1 cellular context compared by ENCODE assay signal in genomic region chr7:106814887-106815286, GRCh38.
A peak's percentile ranks its signal among the peaks of the same experiment; 100 is the strongest.
TF ChIP-seq lines count a peak whose summit lies in the region.

No MANE protein-coding gene starts in this region.

TF ChIP-seq in K562, 482 proteins besides CTCF, POLR2A, EP300 and RAD21 (continued from another document and continues in another):
- no peak for TF ChIP-seq MEIS2 (IDR thresholded peaks at IDR 0.05; ENCODE audit: partially characterized antibody)
- no peak for TF ChIP-seq HNRNPH1 (optimal IDR thresholded peaks at IDR 0.05; ENCODE audit: low read depth, low read length)
- TF ChIP-seq, protein P1, sequence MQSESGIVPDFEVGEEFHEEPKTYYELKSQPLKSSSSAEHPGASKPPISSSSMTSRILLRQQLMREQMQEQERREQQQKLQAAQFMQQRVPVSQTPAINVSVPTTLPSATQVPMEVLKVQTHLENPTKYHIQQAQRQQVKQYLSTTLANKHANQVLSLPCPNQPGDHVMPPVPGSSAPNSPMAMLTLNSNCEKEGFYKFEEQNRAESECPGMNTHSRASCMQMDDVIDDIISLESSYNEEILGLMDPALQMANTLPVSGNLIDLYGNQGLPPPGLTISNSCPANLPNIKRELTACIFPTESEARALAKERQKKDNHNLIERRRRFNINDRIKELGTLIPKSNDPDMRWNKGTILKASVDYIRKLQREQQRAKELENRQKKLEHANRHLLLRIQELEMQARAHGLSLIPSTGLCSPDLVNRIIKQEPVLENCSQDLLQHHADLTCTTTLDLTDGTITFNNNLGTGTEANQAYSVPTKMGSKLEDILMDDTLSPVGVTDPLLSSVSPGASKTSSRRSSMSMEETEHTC (IDR thresholded peaks at IDR 0.05), result no peak
- TF ChIP-seq HMG20B (CRISPR knock-in tag; IDR thresholded peaks at IDR 0.05), result no peak
- no peak for TF ChIP-seq MCM7 (IDR thresholded peaks at IDR 0.05)
- TF ChIP-seq ZNF174 (CRISPR knock-in tag; IDR thresholded peaks at IDR 0.05), result no peak
- no peak for TF ChIP-seq KDM4B (IDR thresholded peaks at IDR 0.05; ENCODE audit: borderline replicate concordance in 2 of 2, low read depth in 1 of 2)
- TF ChIP-seq, protein P2, sequence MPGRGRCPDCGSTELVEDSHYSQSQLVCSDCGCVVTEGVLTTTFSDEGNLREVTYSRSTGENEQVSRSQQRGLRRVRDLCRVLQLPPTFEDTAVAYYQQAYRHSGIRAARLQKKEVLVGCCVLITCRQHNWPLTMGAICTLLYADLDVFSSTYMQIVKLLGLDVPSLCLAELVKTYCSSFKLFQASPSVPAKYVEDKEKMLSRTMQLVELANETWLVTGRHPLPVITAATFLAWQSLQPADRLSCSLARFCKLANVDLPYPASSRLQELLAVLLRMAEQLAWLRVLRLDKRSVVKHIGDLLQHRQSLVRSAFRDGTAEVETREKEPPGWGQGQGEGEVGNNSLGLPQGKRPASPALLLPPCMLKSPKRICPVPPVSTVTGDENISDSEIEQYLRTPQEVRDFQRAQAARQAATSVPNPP (IDR thresholded peaks at IDR 0.05; ENCODE audit: borderline replicate concordance, insufficient read depth, insufficient read length), result no peak
- no peak for TF ChIP-seq ZNF263 (CRISPR knock-in tag; IDR thresholded peaks at IDR 0.05; ENCODE audit: borderline replicate concordance)
- TF ChIP-seq FOSL1 (tag; conservative IDR thresholded peaks at IDR 0.05), result 0 out of 2 replicates have a peak, but pooled peaks have one; percentile 15
- no peak for TF ChIP-seq ZNF507 (tag; conservative IDR thresholded peaks at IDR 0.05)
- no peak for TF ChIP-seq CHD2 (IDR thresholded peaks at IDR 0.05; ENCODE audit: low read depth, low read length)
- TF ChIP-seq, protein P3, sequence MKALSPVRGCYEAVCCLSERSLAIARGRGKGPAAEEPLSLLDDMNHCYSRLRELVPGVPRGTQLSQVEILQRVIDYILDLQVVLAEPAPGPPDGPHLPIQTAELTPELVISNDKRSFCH (CRISPR knock-in tag; IDR thresholded peaks at IDR 0.05), result no peak
- TF ChIP-seq, protein P3 (tag; IDR thresholded peaks at IDR 0.05), result no peak
- TF ChIP-seq SRF (CRISPR knock-in tag; IDR thresholded peaks at IDR 0.05), result 0 out of 4 replicates have a peak, but pooled peaks of 1 of the 2 experiments have one; percentile 25
- no peak for TF ChIP-seq TFAM (CRISPR knock-in tag; conservative IDR thresholded peaks at IDR 0.05)
- no peak for TF ChIP-seq SNIP1 (IDR thresholded peaks at IDR 0.05; ENCODE audit: low read depth)
- TF ChIP-seq CREB3L1 (IDR thresholded peaks at IDR 0.05; ENCODE audit: borderline replicate concordance, low read depth), result no peak
- no peak for TF ChIP-seq ZNF124 (CRISPR knock-in tag; IDR thresholded peaks at IDR 0.05)
- TF ChIP-seq RBM15 (IDR thresholded peaks at IDR 0.05; ENCODE audit: insufficient read depth, low read length), result no peak
- TF ChIP-seq PPARD (CRISPR knock-in tag; IDR thresholded peaks at IDR 0.05), result no peak
- no peak; the same call in 1 of the 2 replicates for TF ChIP-seq CREM (IDR thresholded peaks at IDR 0.05; ENCODE audit: low read depth)
- no peak for TF ChIP-seq ZBTB1 (CRISPR knock-in tag; IDR thresholded peaks at IDR 0.05; ENCODE audit: borderline replicate concordance, low read depth)
- no peak for TF ChIP-seq NCOA6 (IDR thresholded peaks at IDR 0.05)
- TF ChIP-seq ZC3H8 (IDR thresholded peaks at IDR 0.05), result no peak
- no peak for TF ChIP-seq KDM5B (IDR thresholded peaks at IDR 0.05; ENCODE audit: insufficient replicate concordance, low read depth, low read length)
- peak; percentile 79 for TF ChIP-seq MGA (IDR thresholded peaks at IDR 0.05)
- TF ChIP-seq ARID4B (CRISPR knock-in tag; IDR thresholded peaks at IDR 0.05), result no peak
- no peak for TF ChIP-seq ZNF740 (CRISPR knock-in tag; IDR thresholded peaks at IDR 0.05)
- no peak for TF ChIP-seq ZNF740 (tag; IDR thresholded peaks at IDR 0.05)
- TF ChIP-seq ZNF324 (CRISPR knock-in tag; IDR thresholded peaks at IDR 0.05), result 0 out of 2 replicates have a peak, but pooled peaks have one; percentile 34
- no peak for TF ChIP-seq ZNF347 (CRISPR knock-in tag; IDR thresholded peaks at IDR 0.05; ENCODE audit: low read depth)
- TF ChIP-seq SMC3 (conservative IDR thresholded peaks at IDR 0.05; ENCODE audit: insufficient read depth, low read depth, low read length), result no peak
- no peak for TF ChIP-seq ZNF143 (CRISPR knock-in tag; IDR thresholded peaks at IDR 0.05)
- TF ChIP-seq NR2C1 (IDR thresholded peaks at IDR 0.05), result no peak
- TF ChIP-seq NR2C1 (tag; IDR thresholded peaks at IDR 0.05), result no peak
- TF ChIP-seq ARID3B (CRISPR knock-in tag; IDR thresholded peaks at IDR 0.05; ENCODE audit: borderline replicate concordance), result peak; percentile 79; the same call in 1 of the 2 replicates
- no peak for TF ChIP-seq ZZZ3 (IDR thresholded peaks at IDR 0.05)
- TF ChIP-seq DDX20 (tag; IDR thresholded peaks at IDR 0.05; ENCODE audit: low read depth), result no peak
- TF ChIP-seq NR4A1 (CRISPR knock-in tag; IDR thresholded peaks at IDR 0.05), result no peak
- TF ChIP-seq NR4A1 (tag; IDR thresholded peaks at IDR 0.05), result peak; percentile 61; the same call in 1 of the 2 replicates
